ENCODE assay signal across 13 cellular contexts in genomic region chr15:88745075-88745474, GRCh38. TPM values are rescaled to one million over a fixed set of nuclear protein-coding genes. Genes with fewer than 3 reads are reported as not detected.
"Had no signal": no experiment of that assay in that cellular context is flagged by ENCODE, and none has a peak within 500 bp of the region (broad histone marks: within the 10 kb centered on the region; RNA-seq: fewer than 3 reads in every experiment).

No MANE protein-coding gene starts in this region.

- H3K36me3 Mint-ChIP-seq: activated naive CD4-positive, alpha-beta T cell treated with anti-CD3 and anti-CD28 coated beads, Interleukin-2, amount 50 U/mL, for 24 hours had no signal

- H3K27ac Mint-ChIP-seq: activated naive CD4-positive, alpha-beta T cell treated with anti-CD3 and anti-CD28 coated beads, Interleukin-2, amount 50 U/mL, for 24 hours; nephron; T-helper 2 cell treated with Interferon-gamma antibody and Interleukin-4, amounts not matched to agents 5 μg/mL and 100 μg/mL, for 36 hours had no signal

- H3K4me1 Mint-ChIP-seq: activated naive CD4-positive, alpha-beta T cell treated with anti-CD3 and anti-CD28 coated beads, Interleukin-2, amount 50 U/mL, for 24 hours had no signal

- H3K4me3 Mint-ChIP-seq: activated naive CD4-positive, alpha-beta T cell treated with anti-CD3 and anti-CD28 coated beads, Interleukin-2, amount 50 U/mL, for 24 hours; nephron; T-helper 2 cell treated with Interferon-gamma antibody and Interleukin-4, amounts not matched to agents 5 μg/mL and 100 μg/mL, for 36 hours had no signal

- DNase-seq: activated T-cell treated with anti-CD3 and anti-CD28 coated beads, Interleukin-2, amount 50 U/mL, for 1 hour; glutamatergic neuron; occipital lobe; stimulated activated CD4-positive, alpha-beta T cell treated with anti-CD3 and anti-CD28 coated beads, Interleukin-2, amount 100 ng/mL, for 48 hours; stimulated activated naive CD4-positive, alpha-beta T cell treated with Interleukin-2 at 50 U/mL for 16 hours; SW 1271 had no signal

- ATAC-seq: sciatic nerve had no signal

- H3K9me3 Mint-ChIP-seq: activated naive CD4-positive, alpha-beta T cell treated with anti-CD3 and anti-CD28 coated beads, Interleukin-2, amount 50 U/mL, for 24 hours; nephron; T-helper 2 cell treated with Interferon-gamma antibody and Interleukin-4, amounts not matched to agents 5 μg/mL and 100 μg/mL, for 36 hours had no signal

RNA-seq across cellular contexts. Expression of gene ACAN, which starts 58.2 kb away (rescaled TPM):
- total RNA-seq: bronchial epithelial cell, lung microvascular endothelial cell, pulmonary artery endothelial cell had no signal
